ENCODE assay signal across 9 cellular contexts in genomic region chr12:132275110-132275531, GRCh38. TPM values are rescaled to one million over a fixed set of nuclear protein-coding genes. Genes with fewer than 3 reads are reported as not detected.
DNase-seq lines count a peak whose midpoint lies in the region.
"Had no signal": no experiment of that assay in that cellular context is flagged by ENCODE, and none has a peak within 500 bp of the region (broad histone marks: within the 10 kb centered on the region; RNA-seq: fewer than 3 reads in every experiment).

No MANE protein-coding gene starts in this region.

- H3K27ac ChIP-seq in muscle layer of colon (ENCODE audit: low read depth, low read length), result no peak overlapping the region
- H3K27ac ChIP-seq: KMS-11 had no signal

- H3K4me3 ChIP-seq in muscle layer of colon (ENCODE audit: low read depth in 1 of 2, low read length in 2 of 2), result peak overlapping the region; percentile 8 to 37

- H3K36me3 ChIP-seq in muscle layer of colon (ENCODE audit: insufficient read depth, low read length), result no peaks in the 10 kb centered on the region

- no peak overlapping the region for H3K9ac ChIP-seq in muscle layer of colon (ENCODE audit: low read length)
- H3K9ac ChIP-seq: KMS-11 had no signal

- peak; percentile 62 for DNase-seq in EH (ENCODE audit: low read depth)
- DNase-seq in NCI-H2029 (lab: John Stamatoyannopoulos, UW), result peak; percentile 63
- DNase-seq in cerebellar nuclear complex (lab: John Stamatoyannopoulos, UW), result peak; percentile 95
- no peak for DNase-seq in HK-2 (ENCODE audit: unreplicated experiment)
- DNase-seq in ureter (ENCODE audit: low spot score), result no peak
- no peak for DNase-seq in stimulated activated CD4-positive, alpha-beta T cell treated with anti-CD3 and anti-CD28 coated beads, Interleukin-4, amount 100 ng/mL, for 24 hours
- no peak for DNase-seq in stimulated activated CD4-positive, alpha-beta T cell treated with anti-CD3 and anti-CD28 coated beads, Interleukin-12 subunit alpha, Interleukin-12 subunit beta, amount 100 ng/mL, for 4 hours

- H3K27me3 ChIP-seq in muscle layer of colon (ENCODE audit: control insufficient read depth in 1 of 2, insufficient read depth in 2 of 2, low read length in 2 of 2), result peaks cover 4 to 10% of the 10 kb centered on the region in 2 donors

- no peaks in the 10 kb centered on the region for H3K9me3 ChIP-seq in muscle layer of colon (ENCODE audit: low read length)

- H3K4me1 ChIP-seq in muscle layer of colon (ENCODE audit: insufficient read depth, low read length), result peaks cover 42% of the 10 kb centered on the region

RNA-seq across cellular contexts. Expression of gene GALNT9, which starts 54.3 kb away (rescaled TPM):
- total RNA-seq in ureter, result 0.44 TPM

Comparison
In these comparisons a context has a peak if more than half of its experiments do, and no peak if none do; other contexts are left out.
1. DNase-seq: peak in EH (single experiment), NCI-H2029 (single experiment) and cerebellar nuclear complex (2 of 2); none in HK-2 (single experiment), ureter (single experiment), stimulated activated CD4-positive, alpha-beta T cell treated with anti-CD3 and anti-CD28 coated beads, Interleukin-4, amount 100 ng/mL, for 24 hours (single experiment) and stimulated activated CD4-positive, alpha-beta T cell treated with anti-CD3 and anti-CD28 coated beads, Interleukin-12 subunit alpha, Interleukin-12 subunit beta, amount 100 ng/mL, for 4 hours (single experiment).